In the genomic region with DNA sequence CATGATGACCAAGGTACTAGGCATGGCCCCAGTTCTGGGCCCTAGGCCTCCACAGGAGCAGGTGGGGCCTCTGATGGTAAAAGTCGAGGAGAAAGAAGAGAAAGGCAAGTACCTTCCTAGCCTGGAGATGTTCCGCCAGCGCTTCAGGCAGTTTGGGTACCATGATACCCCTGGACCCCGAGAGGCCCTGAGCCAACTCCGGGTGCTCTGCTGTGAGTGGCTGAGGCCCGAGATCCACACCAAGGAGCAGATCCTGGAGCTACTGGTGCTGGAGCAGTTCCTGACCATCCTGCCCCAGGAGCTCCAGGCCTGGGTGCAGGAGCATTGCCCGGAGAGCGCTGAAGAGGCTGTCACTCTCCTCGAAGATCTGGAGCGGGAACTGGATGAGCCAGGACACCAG, we compare ENCODE assay signal across 20 cellular contexts.
"Had no signal": no experiment of that assay in that cellular context is flagged by ENCODE, and none has a peak within 500 bp of the region (broad histone marks: within the 10 kb centered on the region; RNA-seq: fewer than 3 reads in every experiment).

No MANE protein-coding gene starts in this region.

- H3K4me1 Mint-ChIP-seq: nephron progenitor cell had no signal

- ATAC-seq: effector memory CD8-positive, alpha-beta T cell; left lung; naive thymus-derived CD8-positive, alpha-beta T cell; sciatic nerve; stimulated activated memory B cell treated with anti-CD40 and anti-IgM and Interleukin-4, amounts not matched to agents 10 μg/mL and 1 μg/mL and 100 μg/mL, for 72 hours; stimulated activated naive CD8-positive, alpha-beta T cell treated with anti-CD3 and anti-CD28 coated beads, Interleukin-15, Interleukin-2, amounts not matched to agents 100 U/mL and 50 U/mL, for 24 hours had no signal

- H3K4me1 ChIP-seq: left lung, prostate gland, right atrium auricular region, tibial artery, upper lobe of left lung had no signal

- H3K9me3 ChIP-seq: left lung, prostate gland, right atrium auricular region, testis, tibial artery, upper lobe of left lung had no signal

- H3K27me3 Mint-ChIP-seq: effector memory CD8-positive, alpha-beta T cell; naive thymus-derived CD8-positive, alpha-beta T cell; stimulated activated memory B cell treated with anti-CD40 and anti-IgM and Interleukin-4, amounts not matched to agents 10 μg/mL and 1 μg/mL and 100 μg/mL, for 72 hours had no signal

- H3K9me3 Mint-ChIP-seq: effector memory CD8-positive, alpha-beta T cell; naive thymus-derived CD8-positive, alpha-beta T cell; nephron progenitor cell; stimulated activated memory B cell treated with anti-CD40 and anti-IgM and Interleukin-4, amounts not matched to agents 10 μg/mL and 1 μg/mL and 100 μg/mL, for 72 hours had no signal

- H3K27ac Mint-ChIP-seq: effector memory CD8-positive, alpha-beta T cell; nephron progenitor cell; stimulated activated memory B cell treated with anti-CD40 and anti-IgM and Interleukin-4, amounts not matched to agents 10 μg/mL and 1 μg/mL and 100 μg/mL, for 72 hours had no signal

- DNase-seq: cortex of kidney; effector memory CD8-positive, alpha-beta T cell; left lung; naive thymus-derived CD8-positive, alpha-beta T cell; nephron progenitor cell; nucleus accumbens; stimulated activated CD4-positive, alpha-beta T cell treated with anti-CD3 and anti-CD28 coated beads, Interleukin-4, amount 100 ng/mL, for 4 hours; stimulated activated naive CD8-positive, alpha-beta T cell treated with anti-CD3 and anti-CD28 coated beads, Interleukin-15, Interleukin-2, amounts not matched to agents 100 U/mL and 50 U/mL, for 24 hours; substantia nigra; testis; tibial artery; upper lobe of left lung had no signal

- H3K27me3 ChIP-seq: left lung, right atrium auricular region, testis, tibial artery, upper lobe of left lung had no signal

- H3K27ac ChIP-seq: left lung, prostate gland, right atrium auricular region, testis, tibial artery, upper lobe of left lung had no signal

- H3K4me3 Mint-ChIP-seq: effector memory CD8-positive, alpha-beta T cell; naive thymus-derived CD8-positive, alpha-beta T cell; nephron progenitor cell; stimulated activated memory B cell treated with anti-CD40 and anti-IgM and Interleukin-4, amounts not matched to agents 10 μg/mL and 1 μg/mL and 100 μg/mL, for 72 hours had no signal

- H3K4me3 ChIP-seq: left lung, prostate gland, right atrium auricular region, testis, tibial artery, upper lobe of left lung had no signal

- FAIRE-seq: endometrium, frontal cortex, keratinocyte, urothelium cell line had no signal
